ENCODE assay signal across 18 cellular contexts in genomic region chr7:51280156-51280555, GRCh38. TPM values are rescaled to one million over a fixed set of nuclear protein-coding genes. Genes with fewer than 3 reads are reported as not detected.
DNase-seq lines count a peak whose midpoint lies in the region; ATAC-seq and TF ChIP-seq lines count a peak whose summit lies in the region.
"Had no signal": no experiment of that assay in that cellular context is flagged by ENCODE, and none has a peak within 500 bp of the region (broad histone marks: within the 10 kb centered on the region; RNA-seq: fewer than 3 reads in every experiment).

No MANE protein-coding gene starts in this region.

- H3K27me3 ChIP-seq in right atrium auricular region, result no peaks in the 10 kb centered on the region
- no peaks in the 10 kb centered on the region for H3K27me3 ChIP-seq in WERI-Rb-1 (ENCODE audit: insufficient read depth, low read depth, severe bottlenecking)
- no peaks in the 10 kb centered on the region for H3K27me3 ChIP-seq in neural progenitor cell
- H3K27me3 ChIP-seq: Peyer's patch had no signal

- no peak for TF ChIP-seq CTCF in right atrium auricular region (IDR thresholded peaks at IDR 0.05)
- TF ChIP-seq CTCF in WERI-Rb-1 (IDR thresholded peaks at IDR 0.05; ENCODE audit: low read depth, low read length), result no peak
- TF ChIP-seq CTCF in neural progenitor cell (IDR thresholded peaks at IDR 0.05), result no peak

- H2AFZ ChIP-seq in neural progenitor cell (replicated peaks), result peak overlapping the region; percentile 64

- H3K36me3 Mint-ChIP-seq in neural progenitor cell, result no peaks in the 10 kb centered on the region
- H3K36me3 Mint-ChIP-seq: CD8-positive, alpha-beta T cell had no signal

- peaks cover 73% of the 10 kb centered on the region for H3K79me2 ChIP-seq in neural progenitor cell (ENCODE audit: low read depth)

- H3K27me3 Mint-ChIP-seq in neural progenitor cell (ENCODE audit: insufficient read depth, low read depth), result peaks cover 6% of the 10 kb centered on the region

- H3K4me1 Mint-ChIP-seq in neural progenitor cell, result peaks cover 6% of the 10 kb centered on the region

- intact Hi-C loops in left cardiac atrium (cut with DNase I), result no loop called here

- no peaks in the 10 kb centered on the region for H3F3A ChIP-seq in neural progenitor cell (ENCODE audit: low read depth)

- H3K4me3 Mint-ChIP-seq in neural progenitor cell, result no peak overlapping the region
- H3K4me3 Mint-ChIP-seq: CD8-positive, alpha-beta T cell had no signal

- no peaks in the 10 kb centered on the region for H4K20me1 ChIP-seq in neural progenitor cell (ENCODE audit: low read depth)

- H3K27ac Mint-ChIP-seq in neural progenitor cell, result no peak overlapping the region
- H3K27ac Mint-ChIP-seq: CD8-positive, alpha-beta T cell had no signal

- DNase-seq in right atrium auricular region (ENCODE audit: low spot score), result peak; percentile 26
- DNase-seq in left cardiac atrium, result no peak
- no peak for DNase-seq in WERI-Rb-1
- DNase-seq in neural progenitor cell (ENCODE audit: low spot score), result no peak
- no peak for DNase-seq in NCI-H446 treated with DMSO at 0.1 percent for 48 hours (lab: John Stamatoyannopoulos, UW)
- DNase-seq: DND-41, HCEC 1CT, NCI-H1417, NCI-H187 treated with DMSO at 0.1 percent for 48 hours, NCI-H526 treated with DMSO at 0.1 percent for 48 hours, Peyer's patch had no signal

- H3K36me3 ChIP-seq in right atrium auricular region (no peaks in the 10 kb centered on the region), WERI-Rb-1 (no peaks in the 10 kb centered on the region), neural progenitor cell (no peaks in the 10 kb centered on the region)
- H3K36me3 ChIP-seq: Peyer's patch had no signal

- H3K9ac ChIP-seq in neural progenitor cell, result no peak overlapping the region

- ATAC-seq in left cardiac atrium (no peak), GM19452 (IDR thresholded peaks at IDR 0.05; ENCODE audit: unreplicated experiment) (no peak), GM19463 (IDR thresholded peaks at IDR 0.05; ENCODE audit: unreplicated experiment) (no peak)
- ATAC-seq: CD8-positive, alpha-beta T cell; K562; Right ventricle myocardium inferior; SK-N-SH treated with all-trans-retinoic acid at 6 μM for 48 hours had no signal

- H3K9me3 ChIP-seq in right atrium auricular region (peaks cover 0 to 5% of the 10 kb centered on the region in 2 donors), WERI-Rb-1 (ENCODE audit: severe bottlenecking) (peaks cover 6% of the 10 kb centered on the region), neural progenitor cell (ENCODE audit: low read depth) (no peaks in the 10 kb centered on the region)

- peaks cover 0 to 12% of the 10 kb centered on the region in 2 donors for H3K4me1 ChIP-seq in right atrium auricular region
- peaks cover 34% of the 10 kb centered on the region for H3K4me1 ChIP-seq in neural progenitor cell
- H3K4me1 ChIP-seq: Peyer's patch had no signal

- H3K9me3 Mint-ChIP-seq in neural progenitor cell, result peaks cover 6% of the 10 kb centered on the region

- no peak overlapping the region for H3K4me2 ChIP-seq in neural progenitor cell

- no peak overlapping the region for H3K27ac ChIP-seq in right atrium auricular region
- peak overlapping the region; percentile 88 for H3K27ac ChIP-seq in WERI-Rb-1
- H3K27ac ChIP-seq in neural progenitor cell, result no peak overlapping the region
- H3K27ac ChIP-seq: Peyer's patch had no signal

- H3K4me3 ChIP-seq in right atrium auricular region, result no peak overlapping the region
- H3K4me3 ChIP-seq in WERI-Rb-1 (ENCODE audit: low read depth, low read length), result no peak overlapping the region
- no peak overlapping the region for H3K4me3 ChIP-seq in neural progenitor cell
- H3K4me3 ChIP-seq: K562, Peyer's patch had no signal

RNA-seq across cellular contexts. Expression of gene COBL, which starts 36.5 kb away (rescaled TPM):
- total RNA-seq in right atrium auricular region (10 to 100 TPM; 26.3 to 31.4 TPM), left cardiac atrium (10 to 100 TPM; 28.1 to 36.0 TPM), neural progenitor cell (ENCODE audit: low replicate concordance) (5.4 and 6.3 TPM in 2 replicates)
- total RNA-seq: T-helper 1 cell treated with Interleukin-12 subunit alpha and Interleukin-12 subunit beta and Interleukin-4 antibody, amounts not matched to agents 30 ng/mL and 1 ng/mL, for 36 hours had no signal
